1 cellular context compared by ENCODE assay signal in the genomic region with DNA sequence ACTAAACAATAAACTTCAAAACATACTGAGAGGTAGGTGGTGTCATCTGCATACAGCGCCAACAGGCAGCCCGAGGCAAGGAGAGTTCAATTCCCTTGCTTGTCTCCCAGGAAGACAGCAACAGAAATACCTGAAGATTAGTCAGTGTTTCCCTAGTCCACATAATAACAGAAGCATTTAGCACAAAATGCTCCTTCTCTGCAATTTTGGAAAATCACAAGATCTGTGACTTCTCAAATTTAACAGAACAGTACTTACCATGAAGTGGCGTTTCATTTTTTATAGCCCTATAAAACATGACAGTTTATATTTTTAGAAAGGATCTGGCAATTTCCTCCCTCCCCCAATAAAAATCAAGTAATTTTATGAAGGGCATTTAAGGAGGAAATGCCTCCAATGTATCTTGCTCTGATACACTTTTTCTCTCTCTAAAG.
TF ChIP-seq lines count a peak whose summit lies in the region.

No MANE protein-coding gene starts in this region.

TF ChIP-seq in SK-N-SH treated with all-trans-retinoic acid at 6 μM for 48 hours, 23 proteins besides CTCF, POLR2A, EP300 and RAD21 (continued from another document):
- TF ChIP-seq PPARA (CRISPR knock-in tag; IDR thresholded peaks at IDR 0.05; ENCODE audit: borderline replicate concordance) (no peak), TOX (CRISPR knock-in tag; IDR thresholded peaks at IDR 0.05; ENCODE audit: borderline replicate concordance) (no peak), ZFP3 (CRISPR knock-in tag; IDR thresholded peaks at IDR 0.05) (no peak), RARB (CRISPR knock-in tag; IDR thresholded peaks at IDR 0.05) (no peak), BACH2 (CRISPR knock-in tag; IDR thresholded peaks at IDR 0.05; ENCODE audit: borderline replicate concordance) (no peak), ZNF70 (CRISPR knock-in tag; IDR thresholded peaks at IDR 0.05) (no peak), TCF4 (CRISPR knock-in tag; IDR thresholded peaks at IDR 0.05; ENCODE audit: borderline replicate concordance) (no peak), ISL1 (CRISPR knock-in tag; IDR thresholded peaks at IDR 0.05) (no peak), ZFP30 (CRISPR knock-in tag; IDR thresholded peaks at IDR 0.05) (no peak)
- TF ChIP-seq, protein P1, sequence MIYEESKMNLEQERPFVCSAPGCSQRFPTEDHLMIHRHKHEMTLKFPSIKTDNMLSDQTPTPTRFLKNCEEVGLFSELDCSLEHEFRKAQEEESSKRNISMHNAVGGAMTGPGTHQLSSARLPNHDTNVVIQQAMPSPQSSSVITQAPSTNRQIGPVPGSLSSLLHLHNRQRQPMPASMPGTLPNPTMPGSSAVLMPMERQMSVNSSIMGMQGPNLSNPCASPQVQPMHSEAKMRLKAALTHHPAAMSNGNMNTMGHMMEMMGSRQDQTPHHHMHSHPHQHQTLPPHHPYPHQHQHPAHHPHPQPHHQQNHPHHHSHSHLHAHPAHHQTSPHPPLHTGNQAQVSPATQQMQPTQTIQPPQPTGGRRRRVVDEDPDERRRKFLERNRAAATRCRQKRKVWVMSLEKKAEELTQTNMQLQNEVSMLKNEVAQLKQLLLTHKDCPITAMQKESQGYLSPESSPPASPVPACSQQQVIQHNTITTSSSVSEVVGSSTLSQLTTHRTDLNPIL (CRISPR knock-in tag; IDR thresholded peaks at IDR 0.05; ENCODE audit: low read depth): no peak
- TF ChIP-seq, protein P2, sequence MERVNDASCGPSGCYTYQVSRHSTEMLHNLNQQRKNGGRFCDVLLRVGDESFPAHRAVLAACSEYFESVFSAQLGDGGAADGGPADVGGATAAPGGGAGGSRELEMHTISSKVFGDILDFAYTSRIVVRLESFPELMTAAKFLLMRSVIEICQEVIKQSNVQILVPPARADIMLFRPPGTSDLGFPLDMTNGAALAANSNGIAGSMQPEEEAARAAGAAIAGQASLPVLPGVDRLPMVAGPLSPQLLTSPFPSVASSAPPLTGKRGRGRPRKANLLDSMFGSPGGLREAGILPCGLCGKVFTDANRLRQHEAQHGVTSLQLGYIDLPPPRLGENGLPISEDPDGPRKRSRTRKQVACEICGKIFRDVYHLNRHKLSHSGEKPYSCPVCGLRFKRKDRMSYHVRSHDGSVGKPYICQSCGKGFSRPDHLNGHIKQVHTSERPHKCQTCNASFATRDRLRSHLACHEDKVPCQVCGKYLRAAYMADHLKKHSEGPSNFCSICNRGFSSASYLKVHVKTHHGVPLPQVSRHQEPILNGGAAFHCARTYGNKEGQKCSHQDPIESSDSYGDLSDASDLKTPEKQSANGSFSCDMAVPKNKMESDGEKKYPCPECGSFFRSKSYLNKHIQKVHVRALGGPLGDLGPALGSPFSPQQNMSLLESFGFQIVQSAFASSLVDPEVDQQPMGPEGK (CRISPR knock-in tag; IDR thresholded peaks at IDR 0.05; ENCODE audit: borderline replicate concordance): no peak
- TF ChIP-seq, protein P3, sequence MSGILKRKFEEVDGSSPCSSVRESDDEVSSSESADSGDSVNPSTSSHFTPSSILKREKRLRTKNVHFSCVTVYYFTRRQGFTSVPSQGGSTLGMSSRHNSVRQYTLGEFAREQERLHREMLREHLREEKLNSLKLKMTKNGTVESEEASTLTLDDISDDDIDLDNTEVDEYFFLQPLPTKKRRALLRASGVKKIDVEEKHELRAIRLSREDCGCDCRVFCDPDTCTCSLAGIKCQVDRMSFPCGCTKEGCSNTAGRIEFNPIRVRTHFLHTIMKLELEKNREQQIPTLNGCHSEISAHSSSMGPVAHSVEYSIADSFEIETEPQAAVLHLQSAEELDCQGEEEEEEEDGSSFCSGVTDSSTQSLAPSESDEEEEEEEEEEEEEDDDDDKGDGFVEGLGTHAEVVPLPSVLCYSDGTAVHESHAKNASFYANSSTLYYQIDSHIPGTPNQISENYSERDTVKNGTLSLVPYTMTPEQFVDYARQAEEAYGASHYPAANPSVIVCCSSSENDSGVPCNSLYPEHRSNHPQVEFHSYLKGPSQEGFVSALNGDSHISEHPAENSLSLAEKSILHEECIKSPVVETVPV (CRISPR knock-in tag; IDR thresholded peaks at IDR 0.05): no peak
